In genomic region chr14:90812109-90812508, GRCh38 we compare ENCODE assay signal across 17 cellular contexts. TPM values are rescaled to one million over a fixed set of nuclear protein-coding genes. Genes with fewer than 3 reads are reported as not detected.
DNase-seq lines count a peak whose midpoint lies in the region; ATAC-seq and TF ChIP-seq lines count a peak whose summit lies in the region.
"Had no signal": no experiment of that assay in that cellular context is flagged by ENCODE, and none has a peak within 500 bp of the region (broad histone marks: within the 10 kb centered on the region; RNA-seq: fewer than 3 reads in every experiment).

No MANE protein-coding gene starts in this region.

- peaks cover 26% of the 10 kb centered on the region for H3K4me1 Mint-ChIP-seq in endodermal cell
- H3K4me1 Mint-ChIP-seq in GM23338, result peaks cover 8% of the 10 kb centered on the region

- H3K4me3 ChIP-seq in endodermal cell (ENCODE audit: low read length) (no peak overlapping the region), mesendoderm (ENCODE audit: low read length) (no peak overlapping the region), GM23338 (no peak overlapping the region)

- H2BK120ac ChIP-seq in mesendoderm (ENCODE audit: low read depth, low read length), result no peak overlapping the region

- H2AFZ ChIP-seq in GM23338, result no peak overlapping the region

- H3K27ac Mint-ChIP-seq in endodermal cell (peak overlapping the region; percentile 56), GM23338 (no peak overlapping the region)
- H3K27ac Mint-ChIP-seq: CD14-positive monocyte; CD8-positive, alpha-beta T cell had no signal

- TF ChIP-seq CTCF in endodermal cell (conservative IDR thresholded peaks at IDR 0.05) (no peak), GM23338 (conservative IDR thresholded peaks at IDR 0.05; ENCODE audit: low read depth in 2 of 2) (no peak)

- in situ Hi-C loops in G401 (cut with HindIII; ENCODE audit: low sequenced_read_pairs), result no loop called here

- no peak overlapping the region for H4K8ac ChIP-seq in mesendoderm (ENCODE audit: low read depth, low read length)

- no peak overlapping the region for H2AK5ac ChIP-seq in mesendoderm (ENCODE audit: low read length)

- H3K56ac ChIP-seq in mesendoderm (ENCODE audit: low read length), result peak overlapping the region; percentile 5

- H3K27ac ChIP-seq in endodermal cell (ENCODE audit: low read depth, low read length) (no peak overlapping the region), mesendoderm (ENCODE audit: low read depth, low read length) (no peak overlapping the region), GM23338 (ENCODE audit: low read depth) (no peak overlapping the region)
- H3K27ac ChIP-seq: 22Rv1 had no signal

- H3K23ac ChIP-seq in mesendoderm (ENCODE audit: low read length), result no peak overlapping the region

- H3K4me2 ChIP-seq in mesendoderm (ENCODE audit: low read length) (no peak overlapping the region), GM23338 (no peak overlapping the region)

- no peaks in the 10 kb centered on the region for H3F3A ChIP-seq in GM23338 (replicated peaks; ENCODE audit: low read depth)

- no peaks in the 10 kb centered on the region for H3K9me2 ChIP-seq in GM23338 (ENCODE audit: insufficient read depth)

- WGBS in endodermal cell (ENCODE audit: insufficient coverage in 1 of 2, insufficient read length in 1 of 2), 2 experiments, result 88 to 92% methylated on average over 4 to 5 of the region's 5 CpGs
- WGBS in mesendoderm (ENCODE audit: extremely low coverage, insufficient coverage, low lambda C conversion rate), result no CpG with 5 or more reads among the region's 5 CpGs

- H3K4ac ChIP-seq in mesendoderm (ENCODE audit: low read depth, low read length), result no peak overlapping the region

- H4K20me1 ChIP-seq in GM23338 (replicated peaks; ENCODE audit: insufficient read depth), result no peaks in the 10 kb centered on the region; the same call in 1 of the 2 replicates

- no peaks in the 10 kb centered on the region for H3K9me3 Mint-ChIP-seq in endodermal cell
- no peaks in the 10 kb centered on the region for H3K9me3 Mint-ChIP-seq in GM23338
- H3K9me3 Mint-ChIP-seq: CD8-positive, alpha-beta T cell had no signal

- H3K9me3 ChIP-seq in endodermal cell (ENCODE audit: control insufficient read depth, low read length), result no peaks in the 10 kb centered on the region

- DNase-seq in NCI-H82 (lab: John Stamatoyannopoulos, UW) (peak; percentile 56), NCI-H82 treated with DMSO at 0.1 percent for 48 hours (lab: John Stamatoyannopoulos, UW; ENCODE audit: unreplicated experiment) (no peak), endodermal cell (peak; percentile 41), mesendoderm (no peak), SKM-1 (lab: John Stamatoyannopoulos, UW; ENCODE audit: unreplicated experiment) (no peak), GM23338 (ENCODE audit: low spot score) (no peak), G401 (ENCODE audit: low spot score) (no peak)
- DNase-seq: CD8-positive, alpha-beta T cell; COR-L47; DMS153; DMS79 treated with DMSO at 0.1 percent for 48 hours; EL; GDM1; H7 had no signal

- no peaks in the 10 kb centered on the region for H3K36me3 Mint-ChIP-seq in endodermal cell (ENCODE audit: low read depth)
- H3K36me3 Mint-ChIP-seq in GM23338 (ENCODE audit: low read depth), result no peaks in the 10 kb centered on the region
- H3K36me3 Mint-ChIP-seq: CD8-positive, alpha-beta T cell had no signal

- H3K27me3 ChIP-seq in endodermal cell (ENCODE audit: control insufficient read depth, insufficient read depth, low read length, poor library complexity, severe bottlenecking) (no peaks in the 10 kb centered on the region), mesendoderm (ENCODE audit: insufficient read depth, low read length, poor library complexity) (no peaks in the 10 kb centered on the region), GM23338 (ENCODE audit: insufficient read depth) (peaks cover 12% of the 10 kb centered on the region)

- H3K9ac ChIP-seq in endodermal cell (ENCODE audit: extremely low read depth, low read length, poor library complexity, severe bottlenecking), result no peak overlapping the region
- H3K9ac ChIP-seq in mesendoderm (ENCODE audit: low read length), result no peak overlapping the region

- no peak for ATAC-seq in HG03139 (IDR thresholded peaks at IDR 0.05; ENCODE audit: unreplicated experiment)
- ATAC-seq in GM23338, result no peak
- ATAC-seq: CD8-positive, alpha-beta T cell had no signal

- no peak overlapping the region for H2BK5ac ChIP-seq in mesendoderm (ENCODE audit: low read length)

- no peak overlapping the region for H3K18ac ChIP-seq in mesendoderm (ENCODE audit: low read length)

- peaks cover 4% of the 10 kb centered on the region for H3K27me3 Mint-ChIP-seq in endodermal cell (ENCODE audit: insufficient read depth)
- H3K27me3 Mint-ChIP-seq in GM23338 (ENCODE audit: insufficient read depth, low read depth, poor library complexity), result peaks cover 15% of the 10 kb centered on the region

- peaks cover 9% of the 10 kb centered on the region for H3K4me1 ChIP-seq in endodermal cell (ENCODE audit: control insufficient read depth, insufficient read depth, low read length)
- H3K4me1 ChIP-seq in mesendoderm (ENCODE audit: control insufficient read depth, low read depth, low read length), result no peaks in the 10 kb centered on the region
- H3K4me1 ChIP-seq in GM23338 (ENCODE audit: insufficient read depth), result peaks cover 11% of the 10 kb centered on the region

- H2BK15ac ChIP-seq in mesendoderm (replicated peaks; ENCODE audit: low read depth), result no peak overlapping the region

- H3K36me3 ChIP-seq in endodermal cell (ENCODE audit: control insufficient read depth, insufficient read depth, low read length) (no peaks in the 10 kb centered on the region), mesendoderm (ENCODE audit: control insufficient read depth, insufficient read depth, low read length) (no peaks in the 10 kb centered on the region), GM23338 (ENCODE audit: insufficient read depth) (no peaks in the 10 kb centered on the region)

- no peak overlapping the region for H4K5ac ChIP-seq in mesendoderm (ENCODE audit: low read length)

- H3K79me2 ChIP-seq in mesendoderm (ENCODE audit: control insufficient read depth, insufficient read depth, low read length) (no peaks in the 10 kb centered on the region), GM23338 (replicated peaks; ENCODE audit: insufficient read depth) (peaks cover 3% of the 10 kb centered on the region)

- H3K4me3 Mint-ChIP-seq in endodermal cell (no peak overlapping the region), GM23338 (no peak overlapping the region)
- H3K4me3 Mint-ChIP-seq: CD8-positive, alpha-beta T cell had no signal

- H3K79me1 ChIP-seq in mesendoderm (ENCODE audit: low read length), result peaks cover 14% of the 10 kb centered on the region

TF ChIP-seq in GM23338, 12 proteins besides CTCF, POLR2A, EP300 and RAD21 (continues in another document):
- TF ChIP-seq ZNF114 (CRISPR knock-in tag; IDR thresholded peaks at IDR 0.05), result no peak

RNA-seq across cellular contexts. Expression of gene TTC7B, which starts 4.1 kb away (rescaled TPM):
- total RNA-seq in endodermal cell, result 10 to 100 TPM; 51.3 to 62.6 TPM
- 51.1 TPM for polyA plus RNA-seq in endodermal cell (2013, experiment 1 of 2)
- 50.8 TPM for polyA plus RNA-seq in endodermal cell (2013, experiment 2 of 2)
- 15.6 TPM for polyA plus RNA-seq in mesendoderm (2013, experiment 1 of 2)
- polyA plus RNA-seq in mesendoderm (2013, experiment 2 of 2), result 17.0 TPM
- total RNA-seq in GM23338 (2014; rRNA removed; shearing (Covaris generic)), result 16.5 and 28.6 TPM in 2 replicates
- 7.9 and 10.1 TPM in 2 replicates for polyA plus RNA-seq in GM23338 (2016; fragmentation: Nextera tagmentation; extraction: Ambion mirVana)
- 30.3 and 32.5 TPM in 2 replicates for total RNA-seq in G401 (2014; rRNA removed; shearing (Covaris generic))

Comparison
In these comparisons a context has a peak if more than half of its experiments do, and no peak if none do; other contexts are left out.
1. DNase-seq: peak in NCI-H82 (single experiment) and endodermal cell (single experiment); none in NCI-H82 treated with DMSO at 0.1 percent for 48 hours (single experiment), mesendoderm (single experiment), SKM-1 (single experiment), GM23338 (single experiment) and G401 (single experiment).